24 cellular contexts compared by ENCODE assay signal in the genomic region with DNA sequence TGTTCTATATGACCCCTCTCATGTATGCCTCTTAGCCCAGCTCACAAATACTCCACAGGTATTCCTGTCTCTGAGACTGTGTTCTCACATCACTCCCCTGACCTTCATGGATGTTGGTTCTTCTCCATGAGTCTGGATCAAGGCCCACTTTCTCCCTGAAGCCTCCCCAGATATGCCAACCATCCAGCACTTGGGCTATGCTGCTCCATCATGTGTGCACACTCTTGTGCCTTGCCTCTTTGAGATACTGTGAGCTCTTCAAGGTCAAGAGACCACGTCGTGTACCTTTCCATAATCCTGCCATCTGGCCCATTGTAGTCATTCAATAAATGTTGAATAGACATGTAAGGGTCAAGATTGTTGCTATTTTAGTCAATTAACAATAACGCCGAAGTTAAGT. TPM values are rescaled to one million over a fixed set of nuclear protein-coding genes. Genes with fewer than 3 reads are reported as not detected.
A peak's percentile ranks its signal among the peaks of the same experiment; 100 is the strongest.
DNase-seq lines count a peak whose midpoint lies in the region; ATAC-seq, FAIRE-seq and TF ChIP-seq lines count a peak whose summit lies in the region.
"Had no signal": no experiment of that assay in that cellular context is flagged by ENCODE, and none has a peak within 500 bp of the region (broad histone marks: within the 10 kb centered on the region; RNA-seq: fewer than 3 reads in every experiment).

No MANE protein-coding gene starts in this region.

- no peak for DNase-seq in left ventricle myocardium inferior
- no peak for DNase-seq in left cardiac atrium
- DNase-seq in immature natural killer cell: no peak
- no peak for DNase-seq in frontal cortex (ENCODE audit: low spot score in 2 of 2)
- no peak for DNase-seq in epidermal melanocyte (ENCODE audit: insufficient read length, low spot score)
- DNase-seq: AML-193; Caco-2; CD8-positive, alpha-beta T cell; HCEC 1CT; IMR-90; MM.1S; NCI-H1694; NCI-H2029 treated with DMSO at 0.1 percent for 48 hours; NK-92 treated with Interleukin-12 subunit alpha and Interleukin-12 subunit beta, amount 100 ng/mL, for 24 hours; PC-3; SK-N-SH; SW 1271 had no signal

- no peak overlapping the region for H3K4me3 Mint-ChIP-seq in IgD-negative memory B cell
- no peak overlapping the region for H3K4me3 Mint-ChIP-seq in immature natural killer cell
- H3K4me3 Mint-ChIP-seq: CD8-positive, alpha-beta T cell; GM23338 had no signal

- H3K27ac Mint-ChIP-seq in IgD-negative memory B cell (peak overlapping the region in 2 of 3 donors; percentile 22 to 78), immature natural killer cell (peak overlapping the region in 5 of 6 donors; percentile 16 to 78 (median 24))
- H3K27ac Mint-ChIP-seq: CD8-positive, alpha-beta T cell; GM23338 had no signal

- H3K4me3 ChIP-seq in left ventricle myocardium inferior: no peak overlapping the region
- H3K4me3 ChIP-seq: A549; BLaER1 treated with 17β-estradiol and CSF1 and Interleukin-3, amounts not matched to agents 10 nM and 100 nM; GM23338 had no signal

- peaks cover 55% of the 10 kb centered on the region for H3K4me1 ChIP-seq in left ventricle myocardium inferior
- H3K4me1 ChIP-seq: BLaER1 treated with 17β-estradiol and CSF1 and Interleukin-3, amounts not matched to agents 10 nM and 100 nM had no signal

- H3K36me3 Mint-ChIP-seq in IgD-negative memory B cell: peaks cover 2% of the 10 kb centered on the region
- H3K36me3 Mint-ChIP-seq in immature natural killer cell: peaks cover 23 to 64% (median 29%) of the 10 kb centered on the region in 3 donors

- intact Hi-C loops in left ventricle myocardium inferior (cut with micrococcal nuclease): no loop called here
- intact Hi-C loops in left cardiac atrium (cut with DNase I): no loop called here

- H3K27me3 Mint-ChIP-seq in IgD-negative memory B cell: no peaks in the 10 kb centered on the region
- H3K27me3 Mint-ChIP-seq in immature natural killer cell (ENCODE audit: low read depth in 3 of 3): peaks cover 0 to 4% (median 2%) of the 10 kb centered on the region in 3 donors

- FAIRE-seq in frontal cortex (lab: Jason Lieb, UNC): no peak
- FAIRE-seq: A549, G401.6 had no signal

- no peaks in the 10 kb centered on the region for H3K27me3 ChIP-seq in left ventricle myocardium inferior (ENCODE audit: low read depth)
- H3K27me3 ChIP-seq: BLaER1 treated with 17β-estradiol and CSF1 and Interleukin-3, amounts not matched to agents 10 nM and 100 nM had no signal

- H3K9me3 Mint-ChIP-seq in IgD-negative memory B cell: no peaks in the 10 kb centered on the region
- no peaks in the 10 kb centered on the region for H3K9me3 Mint-ChIP-seq in immature natural killer cell
- H3K9me3 Mint-ChIP-seq: CD8-positive, alpha-beta T cell; GM23338 had no signal

- H3K4me1 Mint-ChIP-seq in IgD-negative memory B cell: peaks cover 0 to 3% (median 3%) of the 10 kb centered on the region in 3 donors
- H3K4me1 Mint-ChIP-seq in immature natural killer cell: peaks cover 2 to 5% of the 10 kb centered on the region in 2 donors

- no peaks in the 10 kb centered on the region for H3K9me3 ChIP-seq in left ventricle myocardium inferior (replicated peaks)
- H3K9me3 ChIP-seq: A549; BLaER1 treated with 17β-estradiol and CSF1 and Interleukin-3, amounts not matched to agents 10 nM and 100 nM; Caco-2; SK-N-SH had no signal

- H3K36me3 ChIP-seq in left ventricle myocardium inferior: no peaks in the 10 kb centered on the region

- TF ChIP-seq CTCF in left ventricle myocardium inferior (IDR thresholded peaks at IDR 0.05; ENCODE audit: borderline replicate concordance): no peak

- peak overlapping the region; percentile 93 for H3K27ac ChIP-seq in left ventricle myocardium inferior (replicated peaks)
- H3K27ac ChIP-seq: A549; BLaER1 treated with 17β-estradiol and CSF1 and Interleukin-3, amounts not matched to agents 10 nM and 100 nM; KMS-11 had no signal

- ATAC-seq in left cardiac atrium (no peak), HG02588 (IDR thresholded peaks at IDR 0.05; ENCODE audit: unreplicated experiment) (no peak)
- ATAC-seq: A549; CD8-positive, alpha-beta T cell; GM23338; PC-3 had no signal

RNA-seq across cellular contexts. Expression of a gene that starts 30.1 kb away (rescaled TPM):
- total RNA-seq in left ventricle myocardium inferior: 61.3 TPM
- total RNA-seq in left cardiac atrium: 10 to 100 TPM; 78.6 to 97.8 TPM
- 31.7 TPM for polyA plus RNA-seq in IgD-negative memory B cell
- polyA plus RNA-seq in immature natural killer cell: 10 to 100 TPM; 66.9 to 90.9 (median 87.2) TPM
- total RNA-seq in frontal cortex: 130 TPM
